25 cellular contexts compared by ENCODE assay signal in the genomic region with DNA sequence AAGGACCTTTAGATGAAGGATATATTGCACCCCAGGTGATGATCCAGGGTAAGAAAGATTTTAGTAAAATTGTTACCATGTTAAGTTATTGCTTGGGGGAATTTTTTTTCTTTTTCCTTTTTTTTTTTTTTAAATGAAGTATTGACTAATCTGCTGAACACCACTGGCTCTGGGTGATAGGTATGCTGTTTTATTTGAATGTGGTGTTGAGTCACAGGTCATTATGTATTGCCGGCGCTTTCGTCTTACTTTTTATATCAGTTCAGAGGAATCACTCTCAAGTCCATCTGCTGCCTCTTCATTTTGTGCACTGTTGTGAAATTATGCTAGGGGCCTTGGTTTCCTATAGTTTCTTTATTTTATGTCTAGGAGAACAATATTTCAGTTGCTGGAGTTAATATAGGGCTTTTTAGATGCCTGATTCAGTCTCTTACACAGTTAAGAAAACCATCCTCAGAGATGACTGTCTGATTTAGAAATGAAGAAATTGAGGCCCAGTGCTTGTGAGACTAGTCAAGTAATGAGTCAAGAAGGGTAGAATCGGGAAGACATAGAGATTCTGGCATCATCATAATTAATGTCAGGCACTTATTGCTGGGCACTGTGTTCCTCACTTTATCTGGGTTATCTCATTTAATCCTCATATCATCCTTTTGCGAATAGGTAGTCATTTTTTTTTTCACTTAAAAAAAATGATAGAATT. TPM values are rescaled to one million over a fixed set of nuclear protein-coding genes. Genes with fewer than 3 reads are reported as not detected.
DNase-seq lines count a peak whose midpoint lies in the region; ATAC-seq, FAIRE-seq and TF ChIP-seq lines count a peak whose summit lies in the region.
"Had no signal": no experiment of that assay in that cellular context is flagged by ENCODE, and none has a peak within 500 bp of the region (broad histone marks: within the 10 kb centered on the region; RNA-seq: fewer than 3 reads in every experiment).

No MANE protein-coding gene starts in this region.

- H3K4me1 ChIP-seq in OCI-LY3 (ENCODE audit: low read length) (peaks cover 35% of the 10 kb centered on the region), kidney (ENCODE audit: control insufficient read depth in 1 of 2, insufficient read depth in 1 of 2, low read depth in 1 of 2, low read length in 2 of 2) (no peaks in the 10 kb centered on the region)
- H3K4me1 ChIP-seq: BE2C, tibial nerve had no signal

- H3K9ac ChIP-seq in OCI-LY3 (ENCODE audit: low read length) (no peak overlapping the region), kidney (ENCODE audit: low read length in 2 of 2) (no peak overlapping the region)

- no peak for TF ChIP-seq POLR2A in GM12892 (IDR thresholded peaks at IDR 0.05; ENCODE audit: low read depth, low read length)

- peak; percentile 65 to 68 for ATAC-seq in activated T-cell treated with anti-CD3 and anti-CD28 coated beads, Interleukin-2, amount 50 U/mL, for 4 hours
- peak; percentile 47 for ATAC-seq in stimulated activated naive CD8-positive, alpha-beta T cell treated with anti-CD3 and anti-CD28 coated beads, Interleukin-15, Interleukin-2, amounts not matched to agents 100 U/mL and 50 U/mL, for 24 hours

- H3K27me3 ChIP-seq in OCI-LY3 (ENCODE audit: low read depth, low read length) = no peaks in the 10 kb centered on the region
- H3K27me3 ChIP-seq: BE2C, brain microvascular endothelial cell, tibial nerve had no signal

- no peaks in the 10 kb centered on the region for H3K9me3 ChIP-seq in OCI-LY3 (ENCODE audit: insufficient read depth, low read length)
- no peaks in the 10 kb centered on the region for H3K9me3 ChIP-seq in kidney (ENCODE audit: control insufficient read depth in 1 of 2, low read length in 2 of 2)
- H3K9me3 ChIP-seq: BE2C, tibial nerve had no signal

- H3K27me3 Mint-ChIP-seq in activated T-cell treated with anti-CD3 and anti-CD28 coated beads, Interleukin-2, amount 50 U/mL, for 4 hours (ENCODE audit: low read depth) = no peaks in the 10 kb centered on the region
- H3K27me3 Mint-ChIP-seq: activated naive CD8-positive, alpha-beta T cell treated with anti-CD3 and anti-CD28 coated beads, Interleukin-2, amount 10 ng/mL, durations not matched to agents 7 days and 5 days; naive B cell had no signal

- intact Hi-C loops in kidney (cut with DNase I) = no loop called here

- H3K27ac ChIP-seq in OCI-LY3 (ENCODE audit: low read length) (no peak overlapping the region), kidney (ENCODE audit: low read depth in 2 of 2, low read length in 2 of 2) (no peak overlapping the region)
- H3K27ac ChIP-seq: brain microvascular endothelial cell, tibial nerve, VCaP had no signal

- H3K4me3 Mint-ChIP-seq in activated T-cell treated with anti-CD3 and anti-CD28 coated beads, Interleukin-2, amount 50 U/mL, for 4 hours = no peak overlapping the region
- H3K4me3 Mint-ChIP-seq: activated naive CD8-positive, alpha-beta T cell treated with anti-CD3 and anti-CD28 coated beads, Interleukin-2, amount 10 ng/mL, durations not matched to agents 7 days and 5 days; mesothelial cell of epicardium; naive B cell; T-helper 2 cell treated with Interferon-gamma antibody and Interleukin-4, amounts not matched to agents 5 μg/mL and 100 μg/mL, for 36 hours had no signal

- H2AFZ ChIP-seq in OCI-LY3 (ENCODE audit: low read depth, low read length) = no peak overlapping the region

- peaks cover 35% of the 10 kb centered on the region for H3K4me1 Mint-ChIP-seq in activated T-cell treated with anti-CD3 and anti-CD28 coated beads, Interleukin-2, amount 50 U/mL, for 4 hours (ENCODE audit: low read depth)
- H3K4me1 Mint-ChIP-seq: mesothelial cell of epicardium had no signal

- TF ChIP-seq CTCF in OCI-LY3 (IDR thresholded peaks at IDR 0.05; ENCODE audit: low read depth, low read length) (no peak), kidney (IDR thresholded peaks at IDR 0.05; ENCODE audit: borderline replicate concordance, extremely low read depth, insufficient read depth) (no peak)

- H3K36me3 ChIP-seq in OCI-LY3 (replicated peaks; ENCODE audit: low read depth, low read length) = peaks cover 11% of the 10 kb centered on the region
- H3K36me3 ChIP-seq in kidney (ENCODE audit: control insufficient read depth in 1 of 2, insufficient read depth in 2 of 2, low read length in 2 of 2) = no peaks in the 10 kb centered on the region
- H3K36me3 ChIP-seq: BE2C, brain microvascular endothelial cell had no signal

- H3K36me3 Mint-ChIP-seq in activated T-cell treated with anti-CD3 and anti-CD28 coated beads, Interleukin-2, amount 50 U/mL, for 4 hours (ENCODE audit: insufficient read depth) = peaks cover 33% of the 10 kb centered on the region

- H3K79me2 ChIP-seq in OCI-LY3 (ENCODE audit: low read length) = peaks cover 22% of the 10 kb centered on the region

- no peaks in the 10 kb centered on the region for H4K20me1 ChIP-seq in OCI-LY3 (ENCODE audit: insufficient read depth, low read length)

- H3K4me2 ChIP-seq in OCI-LY3 (ENCODE audit: low read length) = peak overlapping the region; percentile 34

- FAIRE-seq in GM12892 (lab: Jason Lieb, UNC) = no peak
- FAIRE-seq in kidney (lab: Jason Lieb, UNC) = no peak
- FAIRE-seq: H54, islet of Langerhans had no signal

- no peak for DNase-seq in activated T-cell treated with anti-CD3 and anti-CD28 coated beads, Interleukin-2, amount 50 U/mL, for 4 hours
- no peak for DNase-seq in activated T-cell treated with anti-CD3 and anti-CD28 coated beads, Interleukin-2, amount 50 U/mL, for 48 hours
- DNase-seq in amniotic epithelial cell (ENCODE audit: low read depth) = peak; percentile 75
- DNase-seq in stimulated activated naive CD8-positive, alpha-beta T cell treated with anti-CD3 and anti-CD28 coated beads, Interleukin-15, Interleukin-2, amounts not matched to agents 100 U/mL and 50 U/mL, for 24 hours = no peak
- DNase-seq in GM12892 (ENCODE audit: insufficient read length) = no peak
- DNase-seq in kidney = no peak
- DNase-seq: ACHN; activated naive CD8-positive, alpha-beta T cell treated with anti-CD3 and anti-CD28 coated beads, Interleukin-2, amount 10 ng/mL, durations not matched to agents 7 days and 5 days; BE2C; brain microvascular endothelial cell; CD8-positive, alpha-beta memory T cell; hypothalamus; naive B cell; NCI-H1092; NCI-H1694 treated with DMSO at 0.1 percent for 48 hours; NCI-H2171; NCI-H510A; SHP77 had no signal

- H3K4me3 ChIP-seq in OCI-LY3 (ENCODE audit: low read length) (no peak overlapping the region), kidney (ENCODE audit: low read length in 2 of 2) (no peak overlapping the region)
- H3K4me3 ChIP-seq: tibial nerve had no signal

- H3K9me3 Mint-ChIP-seq in activated T-cell treated with anti-CD3 and anti-CD28 coated beads, Interleukin-2, amount 50 U/mL, for 4 hours = no peaks in the 10 kb centered on the region
- H3K9me3 Mint-ChIP-seq: activated naive CD8-positive, alpha-beta T cell treated with anti-CD3 and anti-CD28 coated beads, Interleukin-2, amount 10 ng/mL, durations not matched to agents 7 days and 5 days; CD8-positive, alpha-beta memory T cell; T-helper 2 cell treated with Interferon-gamma antibody and Interleukin-4, amounts not matched to agents 5 μg/mL and 100 μg/mL, for 36 hours had no signal

RNA-seq across cellular contexts. Expression of a gene that starts 38.7 kb away (rescaled TPM):
- total RNA-seq in activated T-cell treated with anti-CD3 and anti-CD28 coated beads, Interleukin-2, amount 50 U/mL, for 4 hours = 10 to 100 TPM; 18.0 to 18.3 (median 18.3) TPM
- polyA plus RNA-seq in GM12892 (2012; ENCODE audit: missing spikeins) = 7.6 TPM
- 19.4 TPM for total RNA-seq in kidney
- polyA plus RNA-seq in kidney (ENCODE audit: insufficient read depth, low read depth, low replicate concordance) = 8.8 TPM
